ENCODE assay signal across 1 cellular context in the genomic region with DNA sequence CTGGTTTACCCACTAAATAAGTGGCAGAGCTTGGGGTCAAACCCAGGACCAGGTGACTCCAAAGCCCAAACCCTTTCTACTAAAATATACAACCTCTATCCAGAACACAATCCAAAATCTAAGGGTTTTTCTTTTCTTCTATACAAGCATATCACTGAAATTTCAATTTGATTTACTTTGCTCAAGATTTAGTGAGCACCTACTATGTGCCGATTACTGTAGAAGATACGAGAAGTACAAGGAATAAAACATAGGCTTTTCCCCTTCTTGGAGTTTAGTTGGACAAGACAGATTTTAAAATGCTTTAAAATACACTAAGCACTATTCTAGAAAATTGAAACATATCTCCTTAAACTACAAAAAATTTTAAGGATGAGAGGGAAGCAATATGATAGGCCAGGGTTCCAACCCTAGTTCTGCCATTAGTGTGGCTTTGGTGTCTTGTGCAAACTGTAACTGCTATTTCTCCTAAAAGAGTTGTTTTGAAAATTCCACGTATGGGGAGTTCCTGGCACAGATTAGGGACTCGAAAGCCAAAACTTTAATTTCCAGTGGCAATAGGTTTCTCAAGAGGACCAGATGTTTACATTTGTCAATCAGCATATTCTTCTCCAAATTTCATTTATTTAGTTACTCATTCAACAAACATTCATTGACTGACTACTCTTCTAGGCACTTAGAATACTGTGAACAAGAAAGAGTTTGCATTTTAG.
A peak's percentile ranks its signal among the peaks of the same experiment; 100 is the strongest.
TF ChIP-seq lines count a peak whose summit lies in the region.

No MANE protein-coding gene starts in this region.

TF ChIP-seq in IMR-90, 13 proteins besides CTCF, POLR2A, EP300 and RAD21:
- TF ChIP-seq SMC3 (IDR thresholded peaks at IDR 0.05; ENCODE audit: low read depth, low read length) (no peak), MXI1 (IDR thresholded peaks at IDR 0.05; ENCODE audit: borderline replicate concordance, low read depth, low read length) (no peak), CEBPB (IDR thresholded peaks at IDR 0.05; ENCODE audit: low read depth, low read length) (peak; percentile 26; the same call in 1 of the 2 replicates), CHD1 (IDR thresholded peaks at IDR 0.05; ENCODE audit: low read depth, low read length) (no peak), BHLHE40 (IDR thresholded peaks at IDR 0.05; ENCODE audit: low read depth, low read length) (no peak), FOS (IDR thresholded peaks at IDR 0.05; ENCODE audit: low read depth, low read length) (no peak)
- TF ChIP-seq, protein P1, sequence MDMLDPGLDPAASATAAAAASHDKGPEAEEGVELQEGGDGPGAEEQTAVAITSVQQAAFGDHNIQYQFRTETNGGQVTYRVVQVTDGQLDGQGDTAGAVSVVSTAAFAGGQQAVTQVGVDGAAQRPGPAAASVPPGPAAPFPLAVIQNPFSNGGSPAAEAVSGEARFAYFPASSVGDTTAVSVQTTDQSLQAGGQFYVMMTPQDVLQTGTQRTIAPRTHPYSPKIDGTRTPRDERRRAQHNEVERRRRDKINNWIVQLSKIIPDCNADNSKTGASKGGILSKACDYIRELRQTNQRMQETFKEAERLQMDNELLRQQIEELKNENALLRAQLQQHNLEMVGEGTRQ (IDR thresholded peaks at IDR 0.05; ENCODE audit: low read depth, low read length): no peak
TF ChIP-seq in IMR-90: peak in this region for 1.
